ENCODE assay signal across 1 cellular context in the genomic region with DNA sequence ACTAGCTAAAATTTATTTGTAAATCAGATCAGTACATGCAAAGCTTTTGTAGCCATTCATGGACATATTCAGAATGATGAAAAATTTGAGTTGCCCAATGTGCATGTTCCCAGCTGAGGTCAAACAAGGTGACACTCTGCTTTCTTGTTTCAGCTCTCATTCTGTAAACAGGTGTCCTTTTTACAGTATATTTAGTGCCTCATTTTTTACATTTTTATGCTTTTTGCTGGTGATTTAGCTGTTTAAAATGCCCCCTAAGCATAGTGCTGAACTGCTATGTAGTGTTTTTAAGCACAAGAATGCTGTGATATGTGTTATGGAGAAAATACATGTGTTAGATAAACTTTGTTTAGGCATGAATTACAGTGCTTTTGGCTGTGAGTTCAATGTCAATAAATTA.
TF ChIP-seq lines count a peak whose summit lies in the region.

No MANE protein-coding gene starts in this region.

TF ChIP-seq in IMR-90, 13 proteins besides CTCF, POLR2A, EP300 and RAD21 (continued from another document):
- TF ChIP-seq, protein P1, sequence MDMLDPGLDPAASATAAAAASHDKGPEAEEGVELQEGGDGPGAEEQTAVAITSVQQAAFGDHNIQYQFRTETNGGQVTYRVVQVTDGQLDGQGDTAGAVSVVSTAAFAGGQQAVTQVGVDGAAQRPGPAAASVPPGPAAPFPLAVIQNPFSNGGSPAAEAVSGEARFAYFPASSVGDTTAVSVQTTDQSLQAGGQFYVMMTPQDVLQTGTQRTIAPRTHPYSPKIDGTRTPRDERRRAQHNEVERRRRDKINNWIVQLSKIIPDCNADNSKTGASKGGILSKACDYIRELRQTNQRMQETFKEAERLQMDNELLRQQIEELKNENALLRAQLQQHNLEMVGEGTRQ (IDR thresholded peaks at IDR 0.05; ENCODE audit: low read depth, low read length) = no peak
- TF ChIP-seq FOS (IDR thresholded peaks at IDR 0.05; ENCODE audit: low read depth, low read length) = no peak
- TF ChIP-seq SMC3 (IDR thresholded peaks at IDR 0.05; ENCODE audit: low read depth, low read length) = no peak
- no peak for TF ChIP-seq CHD1 (IDR thresholded peaks at IDR 0.05; ENCODE audit: low read depth, low read length)
- TF ChIP-seq MAZ (IDR thresholded peaks at IDR 0.05; ENCODE audit: borderline replicate concordance, low read depth, low read length) = no peak
- TF ChIP-seq RFX5 (IDR thresholded peaks at IDR 0.05; ENCODE audit: low read depth, low read length) = no peak
- no peak for TF ChIP-seq MAFK (IDR thresholded peaks at IDR 0.05; ENCODE audit: low read depth, low read length)
- TF ChIP-seq CEBPB (IDR thresholded peaks at IDR 0.05; ENCODE audit: low read depth, low read length) = no peak
